ENCODE assay signal across 17 cellular contexts in genomic region chr2:2720351-2720750, GRCh38.
"Had no signal": no experiment of that assay in that cellular context is flagged by ENCODE, and none has a peak within 500 bp of the region (broad histone marks: within the 10 kb centered on the region; RNA-seq: fewer than 3 reads in every experiment).

No MANE protein-coding gene starts in this region.

- H3K4me3 ChIP-seq: coronary artery, dorsolateral prefrontal cortex, esophagus muscularis mucosa, gastroesophageal sphincter, heart right ventricle, left lung, lung, mucosa of descending colon had no signal

- H3K4me1 ChIP-seq: esophagus muscularis mucosa, foreskin keratinocyte, gastroesophageal sphincter, heart right ventricle, left lung had no signal

- H3K27me3 ChIP-seq: foreskin keratinocyte had no signal

- H3K4me1 Mint-ChIP-seq: memory B cell, mesothelial cell of epicardium had no signal

- H3K27ac ChIP-seq: coronary artery, dorsolateral prefrontal cortex, esophagus muscularis mucosa, foreskin keratinocyte, gastroesophageal sphincter, heart right ventricle, left lung had no signal

- H3K27ac Mint-ChIP-seq: memory B cell, mesothelial cell of epicardium had no signal

- ATAC-seq: foreskin keratinocyte, gastroesophageal sphincter, heart right ventricle, left lung, left ventricle myocardium superior, mucosa of descending colon had no signal

- H3K36me3 ChIP-seq: esophagus muscularis mucosa, gastroesophageal sphincter, heart right ventricle, left lung had no signal

- H3K4me3 Mint-ChIP-seq: memory B cell, mesothelial cell of epicardium had no signal

- H3K9me3 Mint-ChIP-seq: mesothelial cell of epicardium had no signal

- H3K9me3 ChIP-seq: esophagus muscularis mucosa, gastroesophageal sphincter, heart right ventricle, left lung had no signal

- DNase-seq: dermis blood vessel endothelial cell; effector CD4-positive, alpha-beta T cell; effector memory CD4-positive, alpha-beta T cell; foreskin keratinocyte; heart right ventricle; hippocampal formation; left lung; left ventricle myocardium superior; mammary epithelial cell; mucosa of descending colon had no signal
